Comparison of ENCODE assay signal across 1 cellular context in genomic region chr6:164337024-164337924, GRCh38.
TF ChIP-seq lines count a peak whose summit lies in the region.

No MANE protein-coding gene starts in this region.

TF ChIP-seq in H1, 55 proteins besides CTCF, POLR2A, EP300 and RAD21 (continued from another document):
- TF ChIP-seq CHD7 (IDR thresholded peaks at IDR 0.05; ENCODE audit: insufficient replicate concordance, low read length) (no peak), ASH2L (IDR thresholded peaks at IDR 0.05; ENCODE audit: low read length) (no peak)
